ENCODE assay signal across 31 cellular contexts in the genomic region with DNA sequence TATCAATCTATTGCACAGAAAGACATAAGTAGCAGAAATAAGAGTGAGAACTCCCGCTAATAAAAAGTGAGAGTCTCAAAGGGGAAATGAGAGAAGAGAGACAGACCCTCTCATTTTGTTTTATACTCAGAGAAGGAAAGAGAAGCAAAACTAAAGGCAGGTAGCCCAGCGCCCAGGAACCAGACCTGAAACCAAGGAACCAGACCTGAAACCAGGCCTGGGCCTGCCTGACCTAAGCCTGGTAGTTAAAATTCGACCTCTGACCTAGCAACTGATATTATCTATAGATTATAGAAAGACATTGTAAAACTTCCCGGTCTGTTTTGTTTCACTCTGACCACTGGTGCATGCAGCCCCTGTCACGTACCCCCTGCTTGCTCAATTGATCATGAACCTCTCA.
DNase-seq lines count a peak whose midpoint lies in the region; ATAC-seq and TF ChIP-seq lines count a peak whose summit lies in the region.
"Had no signal": no experiment of that assay in that cellular context is flagged by ENCODE, and none has a peak within 500 bp of the region (broad histone marks: within the 10 kb centered on the region; RNA-seq: fewer than 3 reads in every experiment).

No MANE protein-coding gene starts in this region.

- no peaks in the 10 kb centered on the region for H3K36me3 ChIP-seq in Peyer's patch
- H3K36me3 ChIP-seq: BE2C, breast epithelium, transverse colon had no signal

- no peaks in the 10 kb centered on the region for H3K27me3 ChIP-seq in Peyer's patch
- H3K27me3 ChIP-seq: BE2C, breast epithelium, transverse colon had no signal

- H3K27me3 Mint-ChIP-seq in stimulated activated memory B cell treated with anti-CD40 and anti-IgM and Interleukin-4, amounts not matched to agents 10 μg/mL and 1 μg/mL and 100 μg/mL, for 72 hours = peaks cover 9% of the 10 kb centered on the region
- H3K27me3 Mint-ChIP-seq: activated naive CD8-positive, alpha-beta T cell treated with anti-CD3 and anti-CD28 coated beads for 36 hours had no signal

- TF ChIP-seq CTCF in Peyer's patch (IDR thresholded peaks at IDR 0.05) = no peak

- DNase-seq in activated CD4-positive, alpha-beta T cell treated with anti-CD3 and anti-CD28 coated beads for 4 hours = no peak
- DNase-seq in NCI-H526 treated with DMSO at 0.1 percent for 48 hours (lab: John Stamatoyannopoulos, UW) (no peak), HuH-7 (ENCODE audit: low spot score) (no peak), Peyer's patch (no peak)
- DNase-seq: activated CD4-positive, alpha-beta T cell treated with anti-CD3 and anti-CD28 coated beads for 48 hours; activated gamma-delta T cell; activated naive CD8-positive, alpha-beta T cell treated with anti-CD3 and anti-CD28 coated beads for 36 hours; activated T-cell treated with anti-CD3 and anti-CD28 coated beads for 4 hours; anterior cingulate cortex; BE2C; CD8-positive, alpha-beta T cell; IMR-90; midbrain; MV-4-11; naive B cell; NCI-H1436; NCI-H2081 treated with DMSO at 0.1 percent for 48 hours; NCI-H226; NCI-H748 treated with DMSO at 0.1 percent for 48 hours; SIG-M5; stimulated activated CD4-positive, alpha-beta T cell treated with anti-CD3 and anti-CD28 coated beads, Interleukin-2, amount 100 ng/mL, for 48 hours; SW 1271; transverse colon had no signal

- no peaks in the 10 kb centered on the region for H3K36me3 Mint-ChIP-seq in stimulated activated memory B cell treated with anti-CD40 and anti-IgM and Interleukin-4, amounts not matched to agents 10 μg/mL and 1 μg/mL and 100 μg/mL, for 72 hours
- H3K36me3 Mint-ChIP-seq: activated naive CD8-positive, alpha-beta T cell treated with anti-CD3 and anti-CD28 coated beads for 36 hours; CD8-positive, alpha-beta T cell; naive B cell had no signal

- ATAC-seq in GM18511 (IDR thresholded peaks at IDR 0.05; ENCODE audit: unreplicated experiment) (peak; percentile 51), GM21576 (IDR thresholded peaks at IDR 0.05; ENCODE audit: unreplicated experiment) (peak; percentile 49), HG03378 (IDR thresholded peaks at IDR 0.05; ENCODE audit: unreplicated experiment) (peak; percentile 46)
- peak; percentile 36 for ATAC-seq in stimulated activated memory B cell treated with anti-CD40 and anti-IgM and Interleukin-4, amounts not matched to agents 10 μg/mL and 1 μg/mL and 100 μg/mL, for 72 hours
- ATAC-seq: CD8-positive, alpha-beta T cell; HCT116; sciatic nerve had no signal

- no peak overlapping the region for H3K4me3 ChIP-seq in Peyer's patch
- H3K4me3 ChIP-seq: breast epithelium, transverse colon had no signal

- no peak for TF ChIP-seq POLR2A in Peyer's patch (IDR thresholded peaks at IDR 0.05)

- no peaks in the 10 kb centered on the region for H3K9me3 Mint-ChIP-seq in stimulated activated memory B cell treated with anti-CD40 and anti-IgM and Interleukin-4, amounts not matched to agents 10 μg/mL and 1 μg/mL and 100 μg/mL, for 72 hours
- H3K9me3 Mint-ChIP-seq: activated naive CD8-positive, alpha-beta T cell treated with anti-CD3 and anti-CD28 coated beads for 36 hours; CD8-positive, alpha-beta T cell; naive B cell had no signal

- no peak overlapping the region for H3K4me3 Mint-ChIP-seq in stimulated activated memory B cell treated with anti-CD40 and anti-IgM and Interleukin-4, amounts not matched to agents 10 μg/mL and 1 μg/mL and 100 μg/mL, for 72 hours
- H3K4me3 Mint-ChIP-seq: activated naive CD8-positive, alpha-beta T cell treated with anti-CD3 and anti-CD28 coated beads for 36 hours; CD8-positive, alpha-beta T cell; naive B cell had no signal

- peaks cover 22% of the 10 kb centered on the region for H3K4me1 Mint-ChIP-seq in stimulated activated memory B cell treated with anti-CD40 and anti-IgM and Interleukin-4, amounts not matched to agents 10 μg/mL and 1 μg/mL and 100 μg/mL, for 72 hours
- H3K4me1 Mint-ChIP-seq: activated naive CD8-positive, alpha-beta T cell treated with anti-CD3 and anti-CD28 coated beads for 36 hours; naive B cell had no signal

- no peak overlapping the region for H3K27ac ChIP-seq in Peyer's patch
- H3K27ac ChIP-seq: breast epithelium, transverse colon, VCaP had no signal

- no peaks in the 10 kb centered on the region for H3K9me3 ChIP-seq in Peyer's patch
- H3K9me3 ChIP-seq: BE2C, breast epithelium, transverse colon had no signal

- H3K4me1 ChIP-seq in Peyer's patch = no peaks in the 10 kb centered on the region
- H3K4me1 ChIP-seq: BE2C, breast epithelium, transverse colon had no signal

- H3K27ac Mint-ChIP-seq in stimulated activated memory B cell treated with anti-CD40 and anti-IgM and Interleukin-4, amounts not matched to agents 10 μg/mL and 1 μg/mL and 100 μg/mL, for 72 hours = peak overlapping the region; percentile 49
- H3K27ac Mint-ChIP-seq: activated naive CD8-positive, alpha-beta T cell treated with anti-CD3 and anti-CD28 coated beads for 36 hours; CD8-positive, alpha-beta T cell had no signal
